ENCODE assay signal across 19 cellular contexts in genomic region chr11:134536677-134537076, GRCh38.
"Had no signal": no experiment of that assay in that cellular context is flagged by ENCODE, and none has a peak within 500 bp of the region (broad histone marks: within the 10 kb centered on the region; RNA-seq: fewer than 3 reads in every experiment).

No MANE protein-coding gene starts in this region.

- H3K27me3 ChIP-seq: neural progenitor cell, ovary had no signal

- H3K9me3 Mint-ChIP-seq: activated CD4-positive, alpha-beta T cell treated with anti-CD3 and anti-CD28 coated beads, Interleukin-2, amount 10 ng/mL, durations not matched to agents 24 days and 14 days; activated T-helper 2 cell treated with anti-CD3 and anti-CD28 coated beads, Interferon-gamma antibody, Interleukin-2, Interleukin-4, amounts not matched to agents 10 μg/mL and 5 μg/mL and 100 μg/mL, durations not matched to agents 14 hours and 24 hours and 36 hours; stimulated activated memory B cell treated with anti-CD40 and anti-IgM and Interleukin-4, amounts not matched to agents 10 μg/mL and 1 μg/mL and 100 μg/mL, for 72 hours had no signal

- H3K4me3 Mint-ChIP-seq: activated CD4-positive, alpha-beta T cell treated with anti-CD3 and anti-CD28 coated beads, Interleukin-2, amount 10 ng/mL, durations not matched to agents 24 days and 14 days; neural progenitor cell; stimulated activated memory B cell treated with anti-CD40 and anti-IgM and Interleukin-4, amounts not matched to agents 10 μg/mL and 1 μg/mL and 100 μg/mL, for 72 hours had no signal

- H3K9me3 ChIP-seq: breast epithelium, esophagus muscularis mucosa, gastroesophageal sphincter, heart right ventricle, ovary, psoas muscle, thoracic aorta had no signal

- H3K27ac ChIP-seq: breast epithelium, esophagus muscularis mucosa, gastroesophageal sphincter, heart right ventricle, neural progenitor cell, ovary, psoas muscle, skin epidermis, thoracic aorta had no signal

- DNase-seq: activated CD4-positive, alpha-beta T cell treated with anti-CD3 and anti-CD28 coated beads, Interleukin-2, amount 10 ng/mL, durations not matched to agents 24 days and 14 days; activated naive CD4-positive, alpha-beta T cell treated with Interleukin-2 at 50 U/mL for 16 hours; cortex of kidney; effector CD4-positive, alpha-beta T cell; left ventricle myocardium superior; ovary; right cardiac atrium; stimulated activated CD4-positive, alpha-beta T cell treated with anti-CD3 and anti-CD28 coated beads, Interleukin-4, amount 100 ng/mL, for 24 hours; T1000 had no signal

- H3K27ac Mint-ChIP-seq: activated CD4-positive, alpha-beta T cell treated with anti-CD3 and anti-CD28 coated beads, Interleukin-2, amount 10 ng/mL, durations not matched to agents 24 days and 14 days; activated T-helper 2 cell treated with anti-CD3 and anti-CD28 coated beads, Interferon-gamma antibody, Interleukin-2, Interleukin-4, amounts not matched to agents 10 μg/mL and 5 μg/mL and 100 μg/mL, durations not matched to agents 14 hours and 24 hours and 36 hours; neural progenitor cell; stimulated activated memory B cell treated with anti-CD40 and anti-IgM and Interleukin-4, amounts not matched to agents 10 μg/mL and 1 μg/mL and 100 μg/mL, for 72 hours had no signal

- ATAC-seq: gastroesophageal sphincter; left ventricle myocardium superior; psoas muscle; right cardiac atrium; stimulated activated memory B cell treated with anti-CD40 and anti-IgM and Interleukin-4, amounts not matched to agents 10 μg/mL and 1 μg/mL and 100 μg/mL, for 72 hours had no signal

- H3K4me3 ChIP-seq: breast epithelium, esophagus muscularis mucosa, gastroesophageal sphincter, heart right ventricle, neural progenitor cell, ovary, psoas muscle, skin epidermis, thoracic aorta had no signal

- H3K4me1 ChIP-seq: breast epithelium, esophagus muscularis mucosa, gastroesophageal sphincter, heart right ventricle, psoas muscle had no signal

- H3K36me3 ChIP-seq: breast epithelium, esophagus muscularis mucosa, gastroesophageal sphincter, heart right ventricle, neural progenitor cell, ovary, thoracic aorta had no signal

- H3K36me3 Mint-ChIP-seq: neural progenitor cell; stimulated activated memory B cell treated with anti-CD40 and anti-IgM and Interleukin-4, amounts not matched to agents 10 μg/mL and 1 μg/mL and 100 μg/mL, for 72 hours had no signal

- H3K4me1 Mint-ChIP-seq: activated CD4-positive, alpha-beta T cell treated with anti-CD3 and anti-CD28 coated beads, Interleukin-2, amount 10 ng/mL, durations not matched to agents 24 days and 14 days; stimulated activated memory B cell treated with anti-CD40 and anti-IgM and Interleukin-4, amounts not matched to agents 10 μg/mL and 1 μg/mL and 100 μg/mL, for 72 hours had no signal
